ENCODE assay signal across 16 cellular contexts in the genomic region with DNA sequence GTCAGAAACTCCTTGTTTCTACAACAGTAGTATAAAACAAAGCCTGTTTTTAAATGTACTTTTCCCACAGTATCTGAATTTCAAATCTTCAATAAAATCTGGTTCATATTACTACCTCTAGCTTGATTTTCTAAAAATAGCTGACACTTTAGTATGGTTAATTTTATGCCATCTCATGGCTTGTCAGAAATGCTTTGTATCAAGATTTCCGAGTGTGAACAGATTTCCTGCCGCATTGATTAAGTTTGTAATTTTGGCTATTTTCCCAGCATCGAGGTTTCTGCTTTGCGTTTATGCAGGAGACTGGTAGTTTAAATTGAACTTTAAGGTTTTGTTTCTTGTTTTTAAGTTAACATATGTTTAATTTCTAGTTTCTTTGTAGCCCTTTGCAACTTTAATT. TPM values are rescaled to one million over a fixed set of nuclear protein-coding genes. Genes with fewer than 3 reads are reported as not detected.
DNase-seq lines count a peak whose midpoint lies in the region; ATAC-seq, FAIRE-seq and TF ChIP-seq lines count a peak whose summit lies in the region.
"Had no signal": no experiment of that assay in that cellular context is flagged by ENCODE, and none has a peak within 500 bp of the region (broad histone marks: within the 10 kb centered on the region; RNA-seq: fewer than 3 reads in every experiment).

No MANE protein-coding gene starts in this region.

- H3K9ac ChIP-seq in HepG2 (ENCODE audit: insufficient read depth, low read depth, low read length) (no peak overlapping the region), fibroblast of lung (ENCODE audit: insufficient read depth, low read length) (no peak overlapping the region)

- H3K4me3 ChIP-seq in HepG2 (replicated peaks in 1 of 3; ENCODE audit: insufficient read depth in 1 of 3, low read depth in 2 of 3, low read length in 3 of 3) (no peak overlapping the region), right lobe of liver (no peak overlapping the region), fibroblast of lung (replicated peaks in 1 of 4; ENCODE audit: control extremely low read depth in 1 of 4, insufficient read depth in 1 of 4, low read depth in 3 of 4, low read length in 4 of 4) (peak overlapping the region in 1 of 4 experiments; percentile 8), transverse colon (no peak overlapping the region), GM23338 (no peak overlapping the region)
- H3K4me3 ChIP-seq: vagina had no signal

- H3K4me2 ChIP-seq in HepG2 (ENCODE audit: low read depth, low read length) (no peak overlapping the region), fibroblast of lung (ENCODE audit: extremely low read depth, insufficient read depth, low read length) (peak overlapping the region; percentile 42), GM23338 (no peak overlapping the region)

- CTCF ChIA-PET in HepG2 (lab: Yijun Ruan, JAX; ENCODE audit: low intra/inter-chr PET ratio, low total read pairs) = no interaction called here

- no peak overlapping the region for H2AFZ ChIP-seq in HepG2 (ENCODE audit: low read length)
- no peak overlapping the region for H2AFZ ChIP-seq in fibroblast of lung (ENCODE audit: low read length)
- no peak overlapping the region for H2AFZ ChIP-seq in GM23338

- TF ChIP-seq POLR2A in HepG2 (IDR thresholded peaks at IDR 0.05; ENCODE audit: insufficient read depth in 1 of 2, low read depth in 2 of 2, low read length in 2 of 2) (no peak), right lobe of liver (IDR thresholded peaks at IDR 0.05) (no peak), transverse colon (IDR thresholded peaks at IDR 0.05) (no peak)

- peak overlapping the region; percentile 13 for H3K27ac ChIP-seq in HepG2 (ENCODE audit: extremely low read length, insufficient read depth, low read length)
- peak overlapping the region in 1 of 3 donors; percentile 5 for H3K27ac ChIP-seq in right lobe of liver
- H3K27ac ChIP-seq in VCaP = peak overlapping the region; percentile 16
- H3K27ac ChIP-seq in fibroblast of lung (ENCODE audit: insufficient read depth, low read length) = no peak overlapping the region
- peak overlapping the region; percentile 39 to 89 (median 78) for H3K27ac ChIP-seq in transverse colon
- H3K27ac ChIP-seq in GM23338 (ENCODE audit: low read depth) = no peak overlapping the region
- H3K27ac ChIP-seq: vagina had no signal

- in situ Hi-C loops in HepG2 (cut with HindIII; ENCODE audit: extremely low pct_ligation_motif_present, low pct_unique_long_range_greater_than_20kb) = loop anchor here (5.0 kb wide), 1 partner anchor 42 kb away; a partner anchor contains a TSS
- in situ Hi-C loops in transverse colon (cut with MboI; ENCODE audit: low pct_ligation_motif_present in 1 of 4, low pct_unique_long_range_greater_than_20kb in 1 of 4, low sequenced_read_pairs in 3 of 4) = loop anchor here in 1 of 4 donors (10.0 kb wide), 1 partner anchor 50 kb away; a partner anchor contains a TSS

- TF ChIP-seq RAD21 in HepG2 (CRISPR knock-in tag; IDR thresholded peaks at IDR 0.05) = no peak

- no peak overlapping the region for H3K27ac Mint-ChIP-seq in GM23338
- H3K27ac Mint-ChIP-seq in activated T-helper 1 cell treated with anti-CD3 and anti-CD28 coated beads, Interleukin-12 subunit alpha, Interleukin-12 subunit beta, Interleukin-2, Interleukin-4 antibody, amounts not matched to agents 30 ng/mL and 10 ng/mL and 1 ng/mL, durations not matched to agents 14 hours and 24 hours and 36 hours = no peak overlapping the region

- POLR2A ChIA-PET in HepG2 (lab: Yijun Ruan, JAX) = no interaction called here

- peaks cover 57% of the 10 kb centered on the region for H3K4me1 ChIP-seq in HepG2 (ENCODE audit: insufficient read depth, low read length)
- H3K4me1 ChIP-seq in right lobe of liver = peaks cover 0 to 19% (median 12%) of the 10 kb centered on the region in 4 donors
- H3K4me1 ChIP-seq in fibroblast of lung (ENCODE audit: control insufficient read depth, extremely low read depth, insufficient read depth, low read length) = no peaks in the 10 kb centered on the region
- peaks cover 9 to 67% (median 53%) of the 10 kb centered on the region in 4 donors for H3K4me1 ChIP-seq in transverse colon
- peaks cover 10% of the 10 kb centered on the region for H3K4me1 ChIP-seq in GM23338 (ENCODE audit: insufficient read depth)

- TF ChIP-seq CTCF in HepG2 (CRISPR knock-in tag; IDR thresholded peaks at IDR 0.05) = no peak
- no peak for TF ChIP-seq CTCF in right lobe of liver (IDR thresholded peaks at IDR 0.05)
- no peak for TF ChIP-seq CTCF in VCaP (conservative IDR thresholded peaks at IDR 0.05)
- TF ChIP-seq CTCF in fibroblast of lung (conservative IDR thresholded peaks at IDR 0.05 in 1 of 2, IDR thresholded peaks at IDR 0.05 in 1 of 2; ENCODE audit: low read depth in 1 of 2, low read length in 2 of 2) = no peak
- TF ChIP-seq CTCF in transverse colon (IDR thresholded peaks at IDR 0.05) = no peak
- TF ChIP-seq CTCF in GM23338 (conservative IDR thresholded peaks at IDR 0.05; ENCODE audit: low read depth in 2 of 2) = no peak

- no peaks in the 10 kb centered on the region for H3F3A ChIP-seq in GM23338 (replicated peaks; ENCODE audit: low read depth)

- peaks cover 42% of the 10 kb centered on the region for H3K79me2 ChIP-seq in HepG2 (ENCODE audit: insufficient read depth, low read length)
- H3K79me2 ChIP-seq in fibroblast of lung (ENCODE audit: control insufficient read depth, insufficient read depth, low read length) = peaks cover 19% of the 10 kb centered on the region
- H3K79me2 ChIP-seq in GM23338 (replicated peaks; ENCODE audit: insufficient read depth) = peaks cover 43% of the 10 kb centered on the region

- H3K4me1 Mint-ChIP-seq in GM23338 = peaks cover 16% of the 10 kb centered on the region; the same call in 2 of the 3 replicates
- H3K4me1 Mint-ChIP-seq in activated T-helper 1 cell treated with anti-CD3 and anti-CD28 coated beads, Interleukin-12 subunit alpha, Interleukin-12 subunit beta, Interleukin-2, Interleukin-4 antibody, amounts not matched to agents 30 ng/mL and 10 ng/mL and 1 ng/mL, durations not matched to agents 14 hours and 24 hours and 36 hours (ENCODE audit: low read depth) = peaks cover 24% of the 10 kb centered on the region

- BruUV-seq in HepG2 (replicated peaks; lab: Mats Ljungman, UMichigan) = no TSS peak

- H3K9me3 ChIP-seq in HepG2 (ENCODE audit: low read length) (no peaks in the 10 kb centered on the region), right lobe of liver (no peaks in the 10 kb centered on the region), fibroblast of lung (ENCODE audit: control insufficient read depth, insufficient read depth, low read depth, low read length) (no peaks in the 10 kb centered on the region), transverse colon (no peaks in the 10 kb centered on the region)
- H3K9me3 ChIP-seq: vagina had no signal

- no peak for DNase-seq in HepG2 (ENCODE audit: low spot score)
- DNase-seq in right lobe of liver = no peak
- DNase-seq in fibroblast of lung (ENCODE audit: low read depth in 2 of 2) = peak; percentile 28 to 29
- no peak for DNase-seq in transverse colon
- DNase-seq in GM23338 (ENCODE audit: low spot score) = no peak
- DNase-seq in activated T-helper 1 cell treated with anti-CD3 and anti-CD28 coated beads, Interleukin-12 subunit alpha, Interleukin-12 subunit beta, Interleukin-2, Interleukin-4 antibody, amounts not matched to agents 30 ng/mL and 10 ng/mL and 1 ng/mL, durations not matched to agents 14 hours and 24 hours and 36 hours (ENCODE audit: low spot score) = no peak
- DNase-seq in NAMALWA (ENCODE audit: low spot score) = no peak
- DNase-seq: activated CD4-positive, alpha-beta T cell treated with anti-CD3 and anti-CD28 coated beads for 48 hours; activated T-cell treated with anti-CD3 and anti-CD28 coated beads for 4 hours; cerebellar nuclear complex; hypothalamus; NCI-H1105 treated with DMSO at 0.1 percent for 48 hours; NCI-H2171 treated with DMSO at 0.1 percent for 48 hours had no signal

- peaks cover 33% of the 10 kb centered on the region for H3K36me3 Mint-ChIP-seq in GM23338 (ENCODE audit: low read depth)
- H3K36me3 Mint-ChIP-seq in activated T-helper 1 cell treated with anti-CD3 and anti-CD28 coated beads, Interleukin-12 subunit alpha, Interleukin-12 subunit beta, Interleukin-2, Interleukin-4 antibody, amounts not matched to agents 30 ng/mL and 10 ng/mL and 1 ng/mL, durations not matched to agents 14 hours and 24 hours and 36 hours (ENCODE audit: low read depth) = peaks cover 23% of the 10 kb centered on the region

- H3K9me3 Mint-ChIP-seq in GM23338 = peaks cover 17% of the 10 kb centered on the region; the same call in 2 of the 3 replicates
- H3K9me3 Mint-ChIP-seq in activated T-helper 1 cell treated with anti-CD3 and anti-CD28 coated beads, Interleukin-12 subunit alpha, Interleukin-12 subunit beta, Interleukin-2, Interleukin-4 antibody, amounts not matched to agents 30 ng/mL and 10 ng/mL and 1 ng/mL, durations not matched to agents 14 hours and 24 hours and 36 hours = no peaks in the 10 kb centered on the region

- no peaks in the 10 kb centered on the region for H3K9me2 ChIP-seq in GM23338 (ENCODE audit: insufficient read depth)

- H3K27me3 Mint-ChIP-seq in GM23338 (ENCODE audit: insufficient read depth, low read depth, poor library complexity) = no peaks in the 10 kb centered on the region
- H3K27me3 Mint-ChIP-seq in activated T-helper 1 cell treated with anti-CD3 and anti-CD28 coated beads, Interleukin-12 subunit alpha, Interleukin-12 subunit beta, Interleukin-2, Interleukin-4 antibody, amounts not matched to agents 30 ng/mL and 10 ng/mL and 1 ng/mL, durations not matched to agents 14 hours and 24 hours and 36 hours (ENCODE audit: insufficient read depth) = no peaks in the 10 kb centered on the region
- H3K27me3 Mint-ChIP-seq: activated naive CD8-positive, alpha-beta T cell had no signal

- 94% methylated on average over 4 of the region's 4 CpGs for WGBS in HepG2 (ENCODE audit: low lambda C conversion rate)
- WGBS in right lobe of liver (ENCODE audit: insufficient coverage, low coverage, low lambda C conversion rate, missing lambda C conversion rate) = 9% methylated on average over 4 of the region's 4 CpGs
- WGBS in transverse colon (ENCODE audit: low coverage in 1 of 2), 2 donors = 15 to 35% methylated on average over 4 of the region's 4 CpGs

- intact Hi-C loops in HepG2 (cut with micrococcal nuclease; ENCODE audit: unreplicated experiment) = no loop called here
- intact Hi-C loops in right lobe of liver (cut with DNase I) = no loop called here
- intact Hi-C loops in transverse colon (cut with DNase I; ENCODE audit: low total_unique reads) = loop anchor here (5.0 kb wide), 1 partner anchor 42 kb away; a partner anchor contains a TSS
- intact Hi-C loops in activated T-helper 1 cell treated with anti-CD3 and anti-CD28 coated beads, Interleukin-12 subunit alpha, Interleukin-12 subunit beta, Interleukin-2, Interleukin-4 antibody, amounts not matched to agents 30 ng/mL and 10 ng/mL and 1 ng/mL, durations not matched to agents 14 hours and 24 hours and 36 hours (cut with micrococcal nuclease) = no loop called here

- no peak for FAIRE-seq in HepG2 (lab: Jason Lieb, UNC)

- H3K27me3 ChIP-seq in HepG2 (ENCODE audit: control insufficient read depth in 1 of 2, insufficient read depth in 2 of 2, low read length in 2 of 2) (no peaks in the 10 kb centered on the region), right lobe of liver (no peaks in the 10 kb centered on the region), fibroblast of lung (ENCODE audit: control insufficient read depth, insufficient read depth, low read length) (no peaks in the 10 kb centered on the region), transverse colon (no peaks in the 10 kb centered on the region), GM23338 (ENCODE audit: insufficient read depth) (no peaks in the 10 kb centered on the region)
- H3K27me3 ChIP-seq: vagina had no signal

- TF ChIP-seq EP300 in HepG2 (IDR thresholded peaks at IDR 0.05; ENCODE audit: low read depth in 2 of 2, low read length in 2 of 2) (no peak), HepG2 (CRISPR knock-in tag; IDR thresholded peaks at IDR 0.05; ENCODE audit: borderline replicate concordance) (no peak), transverse colon (IDR thresholded peaks at IDR 0.05; ENCODE audit: low read depth) (no peak)

- no peak for ATAC-seq in HepG2
- no peak for ATAC-seq in right lobe of liver
- ATAC-seq in GM23338 = no peak

- no peak overlapping the region for H3K4me3 Mint-ChIP-seq in GM23338
- no peak overlapping the region for H3K4me3 Mint-ChIP-seq in activated T-helper 1 cell treated with anti-CD3 and anti-CD28 coated beads, Interleukin-12 subunit alpha, Interleukin-12 subunit beta, Interleukin-2, Interleukin-4 antibody, amounts not matched to agents 30 ng/mL and 10 ng/mL and 1 ng/mL, durations not matched to agents 14 hours and 24 hours and 36 hours
- H3K4me3 Mint-ChIP-seq: activated naive CD8-positive, alpha-beta T cell had no signal

- H4K20me1 ChIP-seq in HepG2 (ENCODE audit: insufficient read depth, low read length) (no peaks in the 10 kb centered on the region), fibroblast of lung (ENCODE audit: control insufficient read depth, extremely low read depth, insufficient read depth, low read length) (no peaks in the 10 kb centered on the region), GM23338 (replicated peaks; ENCODE audit: insufficient read depth) (no peaks in the 10 kb centered on the region)

- H3K36me3 ChIP-seq in HepG2 (replicated peaks in 1 of 2; ENCODE audit: control insufficient read depth in 1 of 2, insufficient read depth in 2 of 2, low read length in 2 of 2) (peaks cover 0 to 1% of the 10 kb centered on the region in 2 experiments; a peak in 1 of 5 replicates), right lobe of liver (no peaks in the 10 kb centered on the region), fibroblast of lung (ENCODE audit: control insufficient read depth, insufficient read depth, low read length) (no peaks in the 10 kb centered on the region), transverse colon (no peaks in the 10 kb centered on the region), GM23338 (ENCODE audit: insufficient read depth) (peaks cover 5% of the 10 kb centered on the region; the same call in 1 of the 2 replicates)

RNA-seq across cellular contexts. Expression of a gene that starts 44.2 kb away (rescaled TPM):
- 21.5 and 23.7 TPM in 2 replicates for total RNA-seq in HepG2 (2016; rRNA removed; fragmentation: Illumina TruSeq; extraction: Trizol)
- total RNA-seq in HepG2 (2016; cell fraction: cytosol; rRNA removed; fragmentation: Illumina TruSeq; extraction: Trizol; ENCODE audit: low read depth) = 1.6 and 1.9 TPM in 2 replicates
- 23.2 and 23.3 TPM in 2 replicates for total RNA-seq in HepG2 (2016; cell fraction: insoluble cytoplasmic fraction; rRNA removed; fragmentation: Illumina TruSeq; extraction: Trizol)
- total RNA-seq in HepG2 (2016; cell fraction: membrane; rRNA removed; fragmentation: Illumina TruSeq; extraction: Trizol) = 7.7 and 8.5 TPM in 2 replicates
- 26.7 and 28.7 TPM in 2 replicates for total RNA-seq in HepG2 (2016; cell fraction: nucleus; rRNA removed; fragmentation: Illumina TruSeq; extraction: Trizol)
- 13.6 and 14.2 TPM in 2 replicates for polyA plus RNA-seq in HepG2 (2011; rRNA removed)
- polyA plus RNA-seq in HepG2 (2011; cell fraction: cytosol; rRNA removed) = 7.4 and 10.8 TPM in 2 replicates
- polyA plus RNA-seq in HepG2 (2011; cell fraction: nucleus; rRNA removed) = 3.4 and 5.1 TPM in 2 replicates
- 14.8 and 17.1 TPM in 2 replicates for polyA plus RNA-seq in HepG2 (2012)
- 0.81 and 0.88 TPM in 2 replicates for polyA plus RNA-seq in HepG2 (2016; cell fraction: cytosol; fragmentation: Illumina TruSeq; extraction: Trizol; ENCODE audit: low read depth)
- 11.5 and 13.2 TPM in 2 replicates for polyA plus RNA-seq in HepG2 (2016; cell fraction: insoluble cytoplasmic fraction; fragmentation: Illumina TruSeq; extraction: Trizol; ENCODE audit: low read depth)
- 2.5 and 2.8 TPM in 2 replicates for polyA plus RNA-seq in HepG2 (2016; cell fraction: membrane; fragmentation: Illumina TruSeq; extraction: Trizol; ENCODE audit: low read depth)
- polyA plus RNA-seq in HepG2 (2016; cell fraction: nucleus; fragmentation: Illumina TruSeq; extraction: Trizol; ENCODE audit: insufficient read depth, low read depth) = 17.6 and 18.8 TPM in 2 replicates
- polyA minus RNA-seq in HepG2 (2011; rRNA and poly(A)+ RNA removed; ENCODE audit: low replicate concordance) = 30.0 and 39.3 TPM in 2 replicates
- 18.7 and 23.1 TPM in 2 replicates for polyA minus RNA-seq in HepG2 (2011; cell fraction: cytosol; rRNA and poly(A)+ RNA removed)
- 37.3 and 43.1 TPM in 2 replicates for polyA minus RNA-seq in HepG2 (2011; cell fraction: nucleus; rRNA and poly(A)+ RNA removed)
- 10 to 100 TPM; 17.0 to 29.4 (median 19.6) TPM for total RNA-seq in right lobe of liver
- total RNA-seq in fibroblast of lung = 61.6 and 92.2 TPM in 2 replicates
- polyA plus RNA-seq in fibroblast of lung = 51.7 and 58.1 TPM in 2 replicates
- polyA plus RNA-seq in fibroblast of lung (2012) = 34.2 and 36.2 TPM in 2 replicates
- polyA minus RNA-seq in fibroblast of lung (ENCODE audit: low replicate concordance) = 12.7 and 17.2 TPM in 2 replicates
- 10 to 100 TPM; 46.8 to 91.1 (median 69.3) TPM for total RNA-seq in transverse colon
- 22.9 and 23.7 TPM in 2 replicates for total RNA-seq in GM23338 (2014; rRNA removed; shearing (Covaris generic))
- polyA plus RNA-seq in GM23338 (2016; fragmentation: Nextera tagmentation; extraction: Ambion mirVana) = 9.6 and 10.9 TPM in 2 replicates
- total RNA-seq in activated T-helper 1 cell treated with anti-CD3 and anti-CD28 coated beads, Interleukin-12 subunit alpha, Interleukin-12 subunit beta, Interleukin-2, Interleukin-4 antibody, amounts not matched to agents 30 ng/mL and 10 ng/mL and 1 ng/mL, durations not matched to agents 14 hours and 24 hours and 36 hours = 29.4 and 30.2 TPM in 2 replicates

RNA-seq across cellular contexts. Expression of a gene that starts 52.2 kb away (rescaled TPM):
- total RNA-seq in HepG2 (2016; rRNA removed; fragmentation: Illumina TruSeq; extraction: Trizol) = 5.4 and 8.7 TPM in 2 replicates
- 7.3 and 9.1 TPM in 2 replicates for total RNA-seq in HepG2 (2016; cell fraction: cytosol; rRNA removed; fragmentation: Illumina TruSeq; extraction: Trizol; ENCODE audit: low read depth)
- 5.4 and 8.2 TPM in 2 replicates for total RNA-seq in HepG2 (2016; cell fraction: insoluble cytoplasmic fraction; rRNA removed; fragmentation: Illumina TruSeq; extraction: Trizol)
- 4.3 and 4.8 TPM in 2 replicates for total RNA-seq in HepG2 (2016; cell fraction: membrane; rRNA removed; fragmentation: Illumina TruSeq; extraction: Trizol)
- 9.8 and 11.8 TPM in 2 replicates for total RNA-seq in HepG2 (2016; cell fraction: nucleus; rRNA removed; fragmentation: Illumina TruSeq; extraction: Trizol)
- 2.6 and 2.9 TPM in 2 replicates for polyA plus RNA-seq in HepG2 (2011; rRNA removed)
- polyA plus RNA-seq in HepG2 (2011; cell fraction: cytosol; rRNA removed) = 0.97 and 1.3 TPM in 2 replicates
- 2.5 and 3.3 TPM in 2 replicates for polyA plus RNA-seq in HepG2 (2011; cell fraction: nucleus; rRNA removed)
- polyA plus RNA-seq in HepG2 (2012) = 3.2 and 3.3 TPM in 2 replicates
- polyA plus RNA-seq in HepG2 (2016; cell fraction: cytosol; fragmentation: Illumina TruSeq; extraction: Trizol; ENCODE audit: low read depth) = 0.23 and 0.38 TPM in 2 replicates
- 6.9 and 7.0 TPM in 2 replicates for polyA plus RNA-seq in HepG2 (2016; cell fraction: insoluble cytoplasmic fraction; fragmentation: Illumina TruSeq; extraction: Trizol; ENCODE audit: low read depth)
- 0.70 and 1.1 TPM in 2 replicates for polyA plus RNA-seq in HepG2 (2016; cell fraction: membrane; fragmentation: Illumina TruSeq; extraction: Trizol; ENCODE audit: low read depth)
- 5.7 and 7.7 TPM in 2 replicates for polyA plus RNA-seq in HepG2 (2016; cell fraction: nucleus; fragmentation: Illumina TruSeq; extraction: Trizol; ENCODE audit: insufficient read depth, low read depth)
- 9.6 TPM in 2 replicates for polyA minus RNA-seq in HepG2 (2011; rRNA and poly(A)+ RNA removed; ENCODE audit: low replicate concordance)
- polyA minus RNA-seq in HepG2 (2011; cell fraction: cytosol; rRNA and poly(A)+ RNA removed) = 2.3 TPM in 2 replicates
- polyA minus RNA-seq in HepG2 (2011; cell fraction: nucleus; rRNA and poly(A)+ RNA removed) = 24.1 and 24.9 TPM in 2 replicates
- 1 to 10 TPM; 4.1 to 5.2 (median 4.5) TPM for total RNA-seq in right lobe of liver
- 13.9 and 17.0 TPM in 2 replicates for total RNA-seq in fibroblast of lung
- polyA plus RNA-seq in fibroblast of lung = 8.6 and 8.9 TPM in 2 replicates
- 8.1 and 8.5 TPM in 2 replicates for polyA plus RNA-seq in fibroblast of lung (2012)
- polyA minus RNA-seq in fibroblast of lung (ENCODE audit: low replicate concordance) = 2.1 and 7.4 TPM in 2 replicates
- 10 to 100 TPM in 2 of 4 donors, 1 to 10 TPM in 2; 7.6 to 14.9 (median 10.2) TPM for total RNA-seq in transverse colon
- 9.3 and 11.4 TPM in 2 replicates for total RNA-seq in GM23338 (2014; rRNA removed; shearing (Covaris generic))
- 13.1 and 19.5 TPM in 2 replicates for polyA plus RNA-seq in GM23338 (2016; fragmentation: Nextera tagmentation; extraction: Ambion mirVana)
- 9.1 and 11.6 TPM in 2 replicates for total RNA-seq in activated T-helper 1 cell treated with anti-CD3 and anti-CD28 coated beads, Interleukin-12 subunit alpha, Interleukin-12 subunit beta, Interleukin-2, Interleukin-4 antibody, amounts not matched to agents 30 ng/mL and 10 ng/mL and 1 ng/mL, durations not matched to agents 14 hours and 24 hours and 36 hours

Comparison
In these comparisons a context has a peak if more than half of its experiments do, and no peak if none do; other contexts are left out.
1. DNase-seq: peak in fibroblast of lung (2 of 2); none in HepG2 (single experiment), right lobe of liver (0 of 3), transverse colon (single experiment), GM23338 (single experiment), activated T-helper 1 cell treated with anti-CD3 and anti-CD28 coated beads, Interleukin-12 subunit alpha, Interleukin-12 subunit beta, Interleukin-2, Interleukin-4 antibody, amounts not matched to agents 30 ng/mL and 10 ng/mL and 1 ng/mL, durations not matched to agents 14 hours and 24 hours and 36 hours (single experiment) and NAMALWA (single experiment).
2. H3K27ac ChIP-seq: peak in HepG2 (single experiment), VCaP (single experiment) and transverse colon (4 of 4); none in fibroblast of lung (single experiment) and GM23338 (single experiment).